Comparison of ENCODE assay signal across 12 cellular contexts in the genomic region with DNA sequence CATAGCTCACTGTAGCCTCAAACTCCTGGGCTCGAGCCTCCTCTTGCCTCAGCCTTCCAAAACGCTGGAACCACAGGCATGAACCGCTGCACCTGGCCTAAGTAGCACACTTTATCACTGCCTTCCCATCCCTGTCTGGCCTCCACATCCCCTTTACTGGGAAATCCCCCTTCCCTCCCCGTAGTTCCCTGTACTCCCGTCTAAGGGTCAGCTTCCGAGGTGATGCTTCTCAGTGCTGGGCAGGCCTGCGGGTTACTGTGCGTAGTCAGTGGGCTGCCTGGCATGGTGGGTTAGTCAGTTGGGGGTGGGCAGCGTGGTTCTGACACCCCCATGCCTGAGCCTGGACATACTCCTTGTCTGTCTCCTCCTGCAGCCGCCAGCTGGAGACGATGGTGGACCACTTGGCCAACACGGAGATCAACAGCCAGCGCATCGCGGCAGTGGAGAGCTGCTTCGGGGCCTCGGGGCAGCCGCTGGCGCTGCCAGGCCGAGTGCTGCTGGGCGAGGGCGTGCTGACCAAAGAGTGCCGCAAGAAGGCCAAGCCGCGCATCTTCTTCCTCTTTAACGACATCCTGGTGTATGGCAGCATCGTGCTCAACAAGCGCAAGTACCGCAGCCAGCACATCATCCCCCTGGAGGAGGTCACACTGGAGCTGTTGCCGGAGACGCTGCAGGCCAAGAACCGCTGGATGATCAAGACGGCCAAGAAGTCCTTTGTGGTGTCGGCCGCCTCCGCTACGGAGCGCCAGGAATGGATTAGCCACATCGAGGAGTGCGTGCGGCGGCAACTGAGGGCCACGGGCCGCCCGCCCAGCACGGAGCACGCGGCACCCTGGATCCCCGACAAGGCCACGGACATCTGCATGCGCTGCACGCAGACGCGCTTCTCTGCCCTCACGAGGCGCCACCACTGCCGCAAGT. TPM values are rescaled to one million over a fixed set of nuclear protein-coding genes. Genes with fewer than 3 reads are reported as not detected.
A peak's percentile ranks its signal among the peaks of the same experiment; 100 is the strongest.
DNase-seq lines count a peak whose midpoint lies in the region; ATAC-seq and TF ChIP-seq lines count a peak whose summit lies in the region.
"Had no signal": no experiment of that assay in that cellular context is flagged by ENCODE, and none has a peak within 500 bp of the region (broad histone marks: within the 10 kb centered on the region; RNA-seq: fewer than 3 reads in every experiment).

No MANE protein-coding gene starts in this region.

- ATAC-seq in Right ventricle myocardium superior (ENCODE audit: poor library complexity) (no peak), upper lobe of right lung (no peak)
- no peak for ATAC-seq in activated T-cell treated with anti-CD3 and anti-CD28 coated beads, Interleukin-2, amount 50 U/mL, for 72 hours (replicated peaks in 1 of 2)

- H3K4me1 ChIP-seq in left ventricle myocardium inferior (peaks cover 98% of the 10 kb centered on the region), upper lobe of right lung (peaks cover 60% of the 10 kb centered on the region)

- H3K36me3 Mint-ChIP-seq in activated T-cell treated with anti-CD3 and anti-CD28 coated beads, Interleukin-2, amount 50 U/mL, for 72 hours (ENCODE audit: insufficient read depth in 2 of 2) = peaks cover 10 to 21% of the 10 kb centered on the region in 2 donors

- H3K27me3 ChIP-seq in left ventricle myocardium inferior (ENCODE audit: low read depth) (no peaks in the 10 kb centered on the region), upper lobe of right lung (no peaks in the 10 kb centered on the region)

- H3K9me3 Mint-ChIP-seq in activated T-cell treated with anti-CD3 and anti-CD28 coated beads, Interleukin-2, amount 50 U/mL, for 72 hours = peaks cover 0 to 2% of the 10 kb centered on the region in 2 donors

- intact Hi-C loops in left ventricle myocardium inferior (cut with micrococcal nuclease) (no loop called here), Right ventricle myocardium superior (cut with DNase I) (no loop called here), upper lobe of right lung (cut with DNase I) (no loop called here)

- no peak overlapping the region for H3K4me3 ChIP-seq in left ventricle myocardium inferior
- no peak overlapping the region for H3K4me3 ChIP-seq in upper lobe of right lung

- H3K27ac ChIP-seq in left ventricle myocardium inferior (replicated peaks) = peak overlapping the region; percentile 98
- no peak overlapping the region for H3K27ac ChIP-seq in upper lobe of right lung
- H3K27ac ChIP-seq: RWPE1 had no signal

- no peak for DNase-seq in left ventricle myocardium inferior
- DNase-seq in Right ventricle myocardium superior = no peak
- DNase-seq in activated T-cell treated with anti-CD3 and anti-CD28 coated beads, Interleukin-2, amount 50 U/mL, for 72 hours = no peak
- peak; percentile 79 for DNase-seq in mesenteric fat pad (ENCODE audit: low spot score)
- peak; percentile 62 for DNase-seq in upper lobe of right lung
- no peak for DNase-seq in DMS53 (lab: John Stamatoyannopoulos, UW)
- DNase-seq in ureter (ENCODE audit: low spot score) = no peak
- DNase-seq in cortex of kidney (lab: John Stamatoyannopoulos, UW) = no peak
- DNase-seq: midbrain, NCI-H1417, NCI-H526 had no signal

- TF ChIP-seq CTCF in left ventricle myocardium inferior (IDR thresholded peaks at IDR 0.05; ENCODE audit: borderline replicate concordance) = no peak
- no peak for TF ChIP-seq CTCF in upper lobe of right lung (IDR thresholded peaks at IDR 0.05)

- peaks cover 78% of the 10 kb centered on the region for H3K4me1 Mint-ChIP-seq in activated T-cell treated with anti-CD3 and anti-CD28 coated beads, Interleukin-2, amount 50 U/mL, for 72 hours (ENCODE audit: low read depth)

- peak overlapping the region; percentile 85 to 87 for H3K4me3 Mint-ChIP-seq in activated T-cell treated with anti-CD3 and anti-CD28 coated beads, Interleukin-2, amount 50 U/mL, for 72 hours

- H3K27ac Mint-ChIP-seq in activated T-cell treated with anti-CD3 and anti-CD28 coated beads, Interleukin-2, amount 50 U/mL, for 72 hours = peak overlapping the region; percentile 91

- H3K9me3 ChIP-seq in left ventricle myocardium inferior (replicated peaks) (no peaks in the 10 kb centered on the region), upper lobe of right lung (no peaks in the 10 kb centered on the region)

- no peaks in the 10 kb centered on the region for H3K27me3 Mint-ChIP-seq in activated T-cell treated with anti-CD3 and anti-CD28 coated beads, Interleukin-2, amount 50 U/mL, for 72 hours (ENCODE audit: low read depth)

- H3K36me3 ChIP-seq in left ventricle myocardium inferior (peaks cover 29% of the 10 kb centered on the region), upper lobe of right lung (peaks cover 39% of the 10 kb centered on the region)

RNA-seq across cellular contexts. Expression of a gene that starts 8.4 kb away (rescaled TPM):
- 27.8 TPM for total RNA-seq in left ventricle myocardium inferior
- 39.9 TPM for total RNA-seq in Right ventricle myocardium superior
- 10 to 100 TPM; 21.3 to 21.5 TPM for total RNA-seq in activated T-cell treated with anti-CD3 and anti-CD28 coated beads, Interleukin-2, amount 50 U/mL, for 72 hours
- 9.1 TPM for total RNA-seq in mesenteric fat pad
- total RNA-seq in upper lobe of right lung = 17.3 TPM
- 27.1 TPM for total RNA-seq in ureter

RNA-seq across cellular contexts. Expression of a gene that starts 41.4 kb away (rescaled TPM):
- total RNA-seq in left ventricle myocardium inferior (48.6 TPM), Right ventricle myocardium superior (59.9 TPM), mesenteric fat pad (148 TPM), upper lobe of right lung (22.1 TPM), ureter (25.4 TPM)
- total RNA-seq in activated T-cell treated with anti-CD3 and anti-CD28 coated beads, Interleukin-2, amount 50 U/mL, for 72 hours = 10 to 100 TPM; 32.1 to 35.6 TPM

Comparison
In these comparisons a context has a peak if more than half of its experiments do, and no peak if none do; other contexts are left out.
1. DNase-seq: peak in mesenteric fat pad (single experiment) and upper lobe of right lung (single experiment); none in left ventricle myocardium inferior (single experiment), Right ventricle myocardium superior (single experiment), activated T-cell treated with anti-CD3 and anti-CD28 coated beads, Interleukin-2, amount 50 U/mL, for 72 hours (0 of 2), DMS53 (single experiment), ureter (single experiment) and cortex of kidney (single experiment).